In genomic region chr13:90565985-90566713, GRCh38 we compare ENCODE assay signal across 32 cellular contexts.
DNase-seq lines count a peak whose midpoint lies in the region; FAIRE-seq and TF ChIP-seq lines count a peak whose summit lies in the region.
"Had no signal": no experiment of that assay in that cellular context is flagged by ENCODE, and none has a peak within 500 bp of the region (broad histone marks: within the 10 kb centered on the region; RNA-seq: fewer than 3 reads in every experiment).

No MANE protein-coding gene starts in this region.

- H3K27me3 ChIP-seq in MM.1S (replicated peaks; ENCODE audit: insufficient read depth, low read length), result no peaks in the 10 kb centered on the region
- H3K27me3 ChIP-seq: esophagus muscularis mucosa, foreskin keratinocyte, uterus had no signal

- H2AFZ ChIP-seq in MM.1S (ENCODE audit: low read length), result no peak overlapping the region

- DNase-seq in NOMO-1 treated with DMSO at 0.1 percent for 48 hours (lab: John Stamatoyannopoulos, UW; ENCODE audit: unreplicated experiment) (peak; percentile 9), NOMO-1 treated with dmso at 0.1 percent for 144 hours (lab: John Stamatoyannopoulos, UW; ENCODE audit: unreplicated experiment) (no peak), H54 (ENCODE audit: insufficient read length, low spot score) (no peak), MM.1S (peak; percentile 30), NCI-H345 (lab: John Stamatoyannopoulos, UW) (no peak), cerebellar nuclear complex (lab: John Stamatoyannopoulos, UW) (no peak), HPDE6-E6E7 (ENCODE audit: extremely low spot score) (no peak)
- no peak for DNase-seq in activated T-helper 1 cell treated with anti-CD3 and anti-CD28 coated beads, Interleukin-12 subunit alpha, Interleukin-12 subunit beta, Interleukin-2, Interleukin-4 antibody, amounts not matched to agents 30 ng/mL and 10 ng/mL and 1 ng/mL, durations not matched to agents 14 hours and 24 hours and 36 hours (ENCODE audit: low spot score)
- DNase-seq: 8988T; activated CD4-positive, alpha-beta memory T cell treated with anti-CD3 and anti-CD28 coated beads, Interleukin-2, amount 10 ng/mL, durations not matched to agents 7 days and 5 days; activated CD8-positive, alpha-beta memory T cell treated with anti-CD3 and anti-CD28 coated beads, Interleukin-2, amount 50 U/mL, for 48 hours; anterior cingulate cortex; CD8-positive, alpha-beta T cell; foreskin keratinocyte; H9; left cardiac atrium; mucosa of descending colon; NCI-H1105; NCI-H187 treated with DMSO at 0.1 percent for 48 hours; NCI-H526; stimulated activated CD8-positive, alpha-beta memory T cell treated with anti-CD3 and anti-CD28 coated beads, Interleukin-4, amount 100 ng/mL, for 48 hours; stimulated activated naive CD8-positive, alpha-beta T cell treated with anti-CD3 and anti-CD28 coated beads, Interleukin-15, amount 100 ng/mL, for 72 hours; uterus had no signal

- H4K20me1 ChIP-seq in MM.1S (ENCODE audit: insufficient read depth, low read length), result no peaks in the 10 kb centered on the region

- H3K4me1 ChIP-seq in MM.1S (ENCODE audit: low read length), result 0 out of 2 replicates have a peak, but pooled peaks cover 3% of the 10 kb centered on the region
- H3K4me1 ChIP-seq: esophagus muscularis mucosa, foreskin keratinocyte, uterus had no signal

- H3K36me3 ChIP-seq in MM.1S (replicated peaks; ENCODE audit: insufficient read depth, low read length), result no peaks in the 10 kb centered on the region
- H3K36me3 ChIP-seq: esophagus muscularis mucosa, uterus had no signal

- intact Hi-C loops in activated T-helper 1 cell treated with anti-CD3 and anti-CD28 coated beads, Interleukin-12 subunit alpha, Interleukin-12 subunit beta, Interleukin-2, Interleukin-4 antibody, amounts not matched to agents 30 ng/mL and 10 ng/mL and 1 ng/mL, durations not matched to agents 14 hours and 24 hours and 36 hours (cut with micrococcal nuclease), result no loop called here

- no peak overlapping the region for H3K4me3 Mint-ChIP-seq in activated T-helper 1 cell treated with anti-CD3 and anti-CD28 coated beads, Interleukin-12 subunit alpha, Interleukin-12 subunit beta, Interleukin-2, Interleukin-4 antibody, amounts not matched to agents 30 ng/mL and 10 ng/mL and 1 ng/mL, durations not matched to agents 14 hours and 24 hours and 36 hours
- H3K4me3 Mint-ChIP-seq: activated CD4-positive, alpha-beta memory T cell treated with anti-CD3 and anti-CD28 coated beads, Interleukin-2, amount 10 ng/mL, durations not matched to agents 7 days and 5 days; CD8-positive, alpha-beta T cell; H9; natural killer cell treated with Interleukin-12 subunit alpha and Interleukin-12 subunit beta and Interleukin-15 and Interleukin-18, amount 100 ng/mL, for 72 hours; stimulated activated naive CD8-positive, alpha-beta T cell treated with anti-CD3 and anti-CD28 coated beads, Interleukin-15, amount 100 ng/mL, for 72 hours; T-helper 1 cell treated with Interleukin-12 subunit alpha and Interleukin-12 subunit beta and Interleukin-4 antibody, amounts not matched to agents 30 μg/mL and 1 μg/mL, for 36 hours had no signal

- no peaks in the 10 kb centered on the region for H3K27me3 Mint-ChIP-seq in activated T-helper 1 cell treated with anti-CD3 and anti-CD28 coated beads, Interleukin-12 subunit alpha, Interleukin-12 subunit beta, Interleukin-2, Interleukin-4 antibody, amounts not matched to agents 30 ng/mL and 10 ng/mL and 1 ng/mL, durations not matched to agents 14 hours and 24 hours and 36 hours (ENCODE audit: insufficient read depth)
- H3K27me3 Mint-ChIP-seq: activated CD4-positive, alpha-beta memory T cell treated with anti-CD3 and anti-CD28 coated beads, Interleukin-2, amount 10 ng/mL, durations not matched to agents 7 days and 5 days; natural killer cell treated with Interleukin-12 subunit alpha and Interleukin-12 subunit beta and Interleukin-15 and Interleukin-18, amount 100 ng/mL, for 72 hours; stimulated activated naive CD8-positive, alpha-beta T cell treated with anti-CD3 and anti-CD28 coated beads, Interleukin-15, amount 100 ng/mL, for 72 hours had no signal

- H3K9me3 ChIP-seq in MM.1S (replicated peaks; ENCODE audit: insufficient read depth, low read length), result no peaks in the 10 kb centered on the region
- H3K9me3 ChIP-seq: esophagus muscularis mucosa, mucosa of descending colon, uterus had no signal

- no peaks in the 10 kb centered on the region for H3F3A ChIP-seq in MM.1S (ENCODE audit: insufficient read depth, low read length)

- H3K27ac ChIP-seq in MM.1S (ENCODE audit: low read length), result peak overlapping the region; percentile 6; the same call in 1 of the 2 replicates
- H3K27ac ChIP-seq: coronary artery, esophagus muscularis mucosa, foreskin keratinocyte, RWPE1, skin epidermis, uterus had no signal

- H3K27ac Mint-ChIP-seq in activated T-helper 1 cell treated with anti-CD3 and anti-CD28 coated beads, Interleukin-12 subunit alpha, Interleukin-12 subunit beta, Interleukin-2, Interleukin-4 antibody, amounts not matched to agents 30 ng/mL and 10 ng/mL and 1 ng/mL, durations not matched to agents 14 hours and 24 hours and 36 hours, result no peak overlapping the region
- H3K27ac Mint-ChIP-seq: activated CD4-positive, alpha-beta memory T cell treated with anti-CD3 and anti-CD28 coated beads, Interleukin-2, amount 10 ng/mL, durations not matched to agents 7 days and 5 days; activated naive CD4-positive, alpha-beta T cell treated with anti-CD3 and anti-CD28 coated beads, Interleukin-2, amount 50 U/mL, for 72 hours; activated T-helper 2 cell treated with anti-CD3 and anti-CD28 coated beads, Interferon-gamma antibody, Interleukin-2, Interleukin-4, amounts not matched to agents 10 μg/mL and 5 μg/mL and 100 μg/mL, durations not matched to agents 14 hours and 24 hours and 36 hours; CD8-positive, alpha-beta T cell; H9; natural killer cell treated with Interleukin-12 subunit alpha and Interleukin-12 subunit beta and Interleukin-15 and Interleukin-18, amount 100 ng/mL, for 72 hours; stimulated activated naive CD8-positive, alpha-beta T cell treated with anti-CD3 and anti-CD28 coated beads, Interleukin-15, amount 100 ng/mL, for 72 hours; T-helper 1 cell treated with Interleukin-12 subunit alpha and Interleukin-12 subunit beta and Interleukin-4 antibody, amounts not matched to agents 30 μg/mL and 1 μg/mL, for 36 hours had no signal

- no peak overlapping the region for H3K4me2 ChIP-seq in MM.1S (ENCODE audit: low read depth, low read length)

- peaks cover 10% of the 10 kb centered on the region for H3K9me3 Mint-ChIP-seq in activated T-helper 1 cell treated with anti-CD3 and anti-CD28 coated beads, Interleukin-12 subunit alpha, Interleukin-12 subunit beta, Interleukin-2, Interleukin-4 antibody, amounts not matched to agents 30 ng/mL and 10 ng/mL and 1 ng/mL, durations not matched to agents 14 hours and 24 hours and 36 hours
- H3K9me3 Mint-ChIP-seq: H9 had no signal

- H3K36me3 Mint-ChIP-seq in activated T-helper 1 cell treated with anti-CD3 and anti-CD28 coated beads, Interleukin-12 subunit alpha, Interleukin-12 subunit beta, Interleukin-2, Interleukin-4 antibody, amounts not matched to agents 30 ng/mL and 10 ng/mL and 1 ng/mL, durations not matched to agents 14 hours and 24 hours and 36 hours (ENCODE audit: low read depth), result no peaks in the 10 kb centered on the region
- H3K36me3 Mint-ChIP-seq: activated naive CD4-positive, alpha-beta T cell treated with anti-CD3 and anti-CD28 coated beads, Interleukin-2, amount 50 U/mL, for 72 hours; CD8-positive, alpha-beta T cell; natural killer cell treated with Interleukin-12 subunit alpha and Interleukin-12 subunit beta and Interleukin-15 and Interleukin-18, amount 100 ng/mL, for 72 hours had no signal

- no peak for TF ChIP-seq CTCF in MM.1S (IDR thresholded peaks at IDR 0.05; ENCODE audit: low read length)

- no peaks in the 10 kb centered on the region for H3K9me2 ChIP-seq in MM.1S (replicated peaks; ENCODE audit: insufficient read depth, low read length)

- H3K4me3 ChIP-seq in MM.1S (ENCODE audit: low read length), result no peak overlapping the region
- H3K4me3 ChIP-seq: coronary artery, esophagus muscularis mucosa, mucosa of descending colon, skin epidermis, uterus had no signal

- H3K4me1 Mint-ChIP-seq in activated T-helper 1 cell treated with anti-CD3 and anti-CD28 coated beads, Interleukin-12 subunit alpha, Interleukin-12 subunit beta, Interleukin-2, Interleukin-4 antibody, amounts not matched to agents 30 ng/mL and 10 ng/mL and 1 ng/mL, durations not matched to agents 14 hours and 24 hours and 36 hours (ENCODE audit: low read depth), result no peaks in the 10 kb centered on the region
- H3K4me1 Mint-ChIP-seq: activated CD4-positive, alpha-beta memory T cell treated with anti-CD3 and anti-CD28 coated beads, Interleukin-2, amount 10 ng/mL, durations not matched to agents 7 days and 5 days; H9; stimulated activated naive CD8-positive, alpha-beta T cell treated with anti-CD3 and anti-CD28 coated beads, Interleukin-15, amount 100 ng/mL, for 72 hours had no signal

- no peak overlapping the region for H3K9ac ChIP-seq in MM.1S (ENCODE audit: low read length)

- no peak for TF ChIP-seq POLR2A in H54 (IDR thresholded peaks at IDR 0.05; ENCODE audit: low read depth, low read length)

- H3K79me2 ChIP-seq in MM.1S (ENCODE audit: low read length), result no peaks in the 10 kb centered on the region

- peak; percentile 41 for FAIRE-seq in H54 (lab: Jason Lieb, UNC)
- FAIRE-seq: bronchial epithelial cell had no signal

Comparison
In these comparisons a context has a peak if more than half of its experiments do, and no peak if none do; other contexts are left out.
1. DNase-seq: peak in NOMO-1 treated with DMSO at 0.1 percent for 48 hours (single experiment) and MM.1S (single experiment); none in NOMO-1 treated with dmso at 0.1 percent for 144 hours (single experiment), H54 (single experiment), NCI-H345 (single experiment), cerebellar nuclear complex (0 of 2), HPDE6-E6E7 (single experiment) and activated T-helper 1 cell treated with anti-CD3 and anti-CD28 coated beads, Interleukin-12 subunit alpha, Interleukin-12 subunit beta, Interleukin-2, Interleukin-4 antibody, amounts not matched to agents 30 ng/mL and 10 ng/mL and 1 ng/mL, durations not matched to agents 14 hours and 24 hours and 36 hours (single experiment).